2 cellular contexts compared by ENCODE assay signal in genomic region chr19:5567360-5567970, GRCh38.
TF ChIP-seq lines count a peak whose summit lies in the region.

Gene TINCR (minus strand): TSS chr19:5567953.

TF ChIP-seq in HEK293, 187 proteins besides CTCF, POLR2A, EP300 and RAD21 (continued from another document):
- TF ChIP-seq ZBTB26 (tag by site-specific recombination; optimal IDR thresholded peaks at IDR 0.05) (peak; percentile 50), GLIS1 (tag by site-specific recombination; IDR thresholded peaks at IDR 0.05) (peak; percentile 48), ZNF596 (tag by site-specific recombination; IDR thresholded peaks at IDR 0.05) (0 out of 2 replicates have a peak, but pooled peaks have one; percentile 23), TRIM28 (IDR thresholded peaks at IDR 0.05; ENCODE audit: borderline replicate concordance, low read length) (no peak), ZNF266 (tag by site-specific recombination; IDR thresholded peaks at IDR 0.05; ENCODE audit: low read depth) (no peak)

TF ChIP-seq in H1, 55 proteins besides CTCF, POLR2A, EP300 and RAD21:
- TF ChIP-seq CEBPB (IDR thresholded peaks at IDR 0.05; ENCODE audit: low read depth, low read length) (no peak), CREB1 (IDR thresholded peaks at IDR 0.05) (peak; percentile 40; the same call in 1 of the 2 replicates), TAF1 (IDR thresholded peaks at IDR 0.05; ENCODE audit: low read depth, low read length) (no peak), BRCA1 (IDR thresholded peaks at IDR 0.05; ENCODE audit: low read depth, low read length) (no peak), RBBP5 (IDR thresholded peaks at IDR 0.05; ENCODE audit: borderline replicate concordance, low read depth, low read length) (peak; percentile 38; the same call in 1 of the 2 replicates), KDM5A (IDR thresholded peaks at IDR 0.05; ENCODE audit: low read length) (no peak), FOSL1 (IDR thresholded peaks at IDR 0.05; ENCODE audit: insufficient read depth, low read depth, low read length) (no peak), KDM4A (IDR thresholded peaks at IDR 0.05; ENCODE audit: low read depth, low read length, severe bottlenecking) (peak; percentile 84), PHF8 (conservative IDR thresholded peaks at IDR 0.05; ENCODE audit: low read depth, low read length) (peak; percentile 53; the same call in 1 of the 2 replicates), KDM1A (IDR thresholded peaks at IDR 0.05; ENCODE audit: borderline replicate concordance, low read length) (peak; percentile 65; the same call in 1 of the 2 replicates), EGR1 (IDR thresholded peaks at IDR 0.05; ENCODE audit: borderline replicate concordance, low read depth, low read length) (no peak)
- TF ChIP-seq, protein P1, sequence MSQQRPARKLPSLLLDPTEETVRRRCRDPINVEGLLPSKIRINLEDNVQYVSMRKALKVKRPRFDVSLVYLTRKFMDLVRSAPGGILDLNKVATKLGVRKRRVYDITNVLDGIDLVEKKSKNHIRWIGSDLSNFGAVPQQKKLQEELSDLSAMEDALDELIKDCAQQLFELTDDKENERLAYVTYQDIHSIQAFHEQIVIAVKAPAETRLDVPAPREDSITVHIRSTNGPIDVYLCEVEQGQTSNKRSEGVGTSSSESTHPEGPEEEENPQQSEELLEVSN (IDR thresholded peaks at IDR 0.05): 0 out of 2 replicates have a peak, but pooled peaks have one; percentile 14
- TF ChIP-seq, protein P2, sequence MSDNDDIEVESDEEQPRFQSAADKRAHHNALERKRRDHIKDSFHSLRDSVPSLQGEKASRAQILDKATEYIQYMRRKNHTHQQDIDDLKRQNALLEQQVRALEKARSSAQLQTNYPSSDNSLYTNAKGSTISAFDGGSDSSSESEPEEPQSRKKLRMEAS (IDR thresholded peaks at IDR 0.05): peak; percentile 64; the same call in 1 of the 2 replicates
